In the genomic region with DNA sequence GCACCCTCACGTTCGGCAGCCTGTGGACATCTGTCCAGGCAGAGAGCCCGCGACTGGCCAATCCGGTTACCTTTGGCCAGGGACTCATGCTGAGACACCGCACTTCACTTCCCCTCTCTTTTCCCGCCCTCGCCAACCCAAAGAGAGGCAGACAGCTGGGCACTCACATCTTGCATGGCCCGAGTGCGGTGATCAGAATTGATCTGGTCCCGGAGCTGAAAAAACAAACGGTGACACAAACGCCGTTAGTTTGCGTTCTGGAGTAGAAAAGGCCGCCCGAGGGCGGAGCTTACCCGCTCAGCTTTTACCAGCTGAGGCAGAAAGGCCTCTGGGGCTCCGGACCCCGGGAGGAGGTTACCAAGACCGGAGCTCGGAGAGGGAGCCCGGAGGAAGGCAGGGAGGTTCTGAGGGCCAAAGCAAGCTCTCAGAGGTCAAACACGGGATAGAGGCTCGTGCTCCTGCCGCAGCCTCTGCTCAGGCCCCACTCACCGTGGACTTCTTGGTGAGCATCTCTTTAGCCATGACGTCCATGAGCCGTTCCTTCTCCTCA, we compare ENCODE assay signal across 8 cellular contexts. TPM values are rescaled to one million over a fixed set of nuclear protein-coding genes. Genes with fewer than 3 reads are reported as not detected.
DNase-seq lines count a peak whose midpoint lies in the region; ATAC-seq and TF ChIP-seq lines count a peak whose summit lies in the region.

No MANE protein-coding gene starts in this region.

- no peaks in the 10 kb centered on the region for H3K9me3 ChIP-seq in SK-N-MC (ENCODE audit: low read depth, low read length)
- no peaks in the 10 kb centered on the region for H3K9me3 ChIP-seq in breast epithelium

- intact Hi-C loops in breast epithelium (cut with DNase I; ENCODE audit: low total_unique reads) = no loop called here

- peak overlapping the region; percentile 87 for H3K9ac ChIP-seq in SK-N-MC (ENCODE audit: insufficient read length)

- peak overlapping the region; percentile 82 for H3K4me3 ChIP-seq in SK-N-MC
- H3K4me3 ChIP-seq in breast epithelium = peak overlapping the region; percentile 88 to 92 (median 91)

- peaks cover 0 to 10% of the 10 kb centered on the region in 2 donors for H3K4me1 ChIP-seq in breast epithelium

- TF ChIP-seq POLR2A in breast epithelium (IDR thresholded peaks at IDR 0.05) = no peak

- H3K36me3 ChIP-seq in SK-N-MC (ENCODE audit: insufficient read depth, low read length) (peaks cover 39% of the 10 kb centered on the region), breast epithelium (peaks cover 9% of the 10 kb centered on the region)

- 0 out of 2 replicates have a peak overlapping the region, but pooled peaks have one; percentile 45 for H3K27ac ChIP-seq in SK-N-MC
- H3K27ac ChIP-seq in breast epithelium = peak overlapping the region; percentile 77 to 82
- peak overlapping the region; percentile 23 for H3K27ac ChIP-seq in layer of hippocampus (ENCODE audit: low read depth, low read length)

- H3K27me3 ChIP-seq in breast epithelium = no peaks in the 10 kb centered on the region
- no peaks in the 10 kb centered on the region for H3K27me3 ChIP-seq in layer of hippocampus (ENCODE audit: control insufficient read depth, insufficient read depth, low read length)

- ATAC-seq in GM18867 (IDR thresholded peaks at IDR 0.05; ENCODE audit: unreplicated experiment) = peak; percentile 31
- ATAC-seq in HG03095 (IDR thresholded peaks at IDR 0.05; ENCODE audit: unreplicated experiment) = peak; percentile 20
- ATAC-seq in stimulated activated naive CD8-positive, alpha-beta T cell treated with anti-CD3 and anti-CD28 coated beads, Interleukin-15, Interleukin-2, amounts not matched to agents 100 U/mL and 50 U/mL, for 24 hours = peak; percentile 14

- no peak for TF ChIP-seq CTCF in breast epithelium (IDR thresholded peaks at IDR 0.05)

- DNase-seq in AG08396 (ENCODE audit: low spot score) = peak; percentile 51
- no peak for DNase-seq in SK-N-MC (ENCODE audit: low read depth, low spot score)
- DNase-seq in breast epithelium (ENCODE audit: low spot score in 2 of 2) = no peak
- DNase-seq in stimulated activated naive CD8-positive, alpha-beta T cell treated with anti-CD3 and anti-CD28 coated beads, Interleukin-15, Interleukin-2, amounts not matched to agents 100 U/mL and 50 U/mL, for 24 hours = peak; percentile 45
- DNase-seq in GOT3 (lab: John Stamatoyannopoulos, UW) = no peak

RNA-seq across cellular contexts. Expression of a gene that starts 0.4 kb away (rescaled TPM):
- 10 to 100 TPM; 51.8 to 61.8 (median 54.4) TPM for total RNA-seq in breast epithelium

RNA-seq across cellular contexts. Expression of a gene that starts 15.9 kb away (rescaled TPM):
- 10 to 100 TPM; 11.8 to 22.6 (median 21.4) TPM for total RNA-seq in breast epithelium

RNA-seq across cellular contexts. Expression of a gene that starts 23.1 kb away (rescaled TPM):
- 10 to 100 TPM; 22.6 to 29.2 (median 25.6) TPM for total RNA-seq in breast epithelium

RNA-seq across cellular contexts. Expression of a gene that starts 42.6 kb away (rescaled TPM):
- 10 to 100 TPM; 21.3 to 34.1 (median 25.6) TPM for total RNA-seq in breast epithelium

RNA-seq across cellular contexts. Expression of a gene that starts 57.1 kb away (rescaled TPM):
- total RNA-seq in breast epithelium = under 1 TPM in 1 of 3 donors, not detected in 2; 0.29 TPM

Comparison
In these comparisons a context has a peak if more than half of its experiments do, and no peak if none do; other contexts are left out.
1. DNase-seq: peak in AG08396 (single experiment) and stimulated activated naive CD8-positive, alpha-beta T cell treated with anti-CD3 and anti-CD28 coated beads, Interleukin-15, Interleukin-2, amounts not matched to agents 100 U/mL and 50 U/mL, for 24 hours (single experiment); none in SK-N-MC (single experiment), breast epithelium (0 of 2) and GOT3 (single experiment).
2. H3K27ac ChIP-seq: peak in every context shown above with its lines; median percentile 80 in breast epithelium; 45 in SK-N-MC; 23 in layer of hippocampus.
3. Peak in every context shown above with its lines, with median percentiles within 50 percentile points of each other: ATAC-seq.